Comparison of ENCODE assay signal across 8 cellular contexts in the genomic region with DNA sequence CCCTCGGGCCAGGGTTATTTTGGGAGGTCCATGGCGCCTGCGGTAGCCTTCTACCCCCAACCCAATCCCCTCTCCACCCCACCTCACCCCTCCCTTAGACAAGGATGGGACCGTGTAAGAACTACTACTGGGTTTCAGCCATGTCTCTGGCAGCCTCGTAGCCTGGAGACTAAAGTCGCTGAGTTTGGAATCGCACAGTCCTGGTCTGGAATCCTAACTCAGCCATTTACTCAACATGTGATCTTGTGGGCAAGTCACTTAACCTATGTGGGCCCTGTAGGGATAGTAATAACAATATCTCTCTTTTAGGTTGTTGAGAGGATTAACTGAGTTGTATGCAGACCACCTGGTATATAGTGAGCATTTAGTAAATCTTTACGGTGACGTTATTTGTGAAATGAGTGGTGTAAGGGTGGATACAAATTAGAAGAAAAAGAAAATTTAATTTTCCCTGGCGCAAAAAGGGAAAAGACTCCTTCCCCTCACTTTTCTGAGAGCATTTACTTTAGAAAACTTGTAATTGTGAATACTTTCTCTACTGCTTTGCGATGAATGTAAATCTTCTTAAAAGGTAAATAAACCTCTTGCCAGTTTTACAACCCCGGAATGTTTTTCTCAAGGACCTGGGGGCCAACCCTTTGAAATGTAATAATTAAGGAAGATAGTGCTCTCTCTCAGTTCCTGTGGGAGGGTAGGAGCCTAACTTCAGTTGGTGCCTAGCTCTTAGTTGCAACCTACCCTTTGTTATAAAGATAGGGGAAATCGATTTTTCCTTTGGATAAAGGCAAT. TPM values are rescaled to one million over a fixed set of nuclear protein-coding genes. Genes with fewer than 3 reads are reported as not detected.
DNase-seq lines count a peak whose midpoint lies in the region; ATAC-seq and TF ChIP-seq lines count a peak whose summit lies in the region.

No MANE protein-coding gene starts in this region.

- peak overlapping the region; percentile 62 for H3K4me2 ChIP-seq in fibroblast of lung (ENCODE audit: extremely low read depth, insufficient read depth, low read length)

- H3K9me3 ChIP-seq in fibroblast of lung (ENCODE audit: control insufficient read depth, insufficient read depth, low read depth, low read length) = no peaks in the 10 kb centered on the region

- H3K27ac ChIP-seq in fibroblast of lung (ENCODE audit: insufficient read depth, low read length) = peak overlapping the region; percentile 87

- TF ChIP-seq CTCF in AG10803 (conservative IDR thresholded peaks at IDR 0.05; ENCODE audit: low read length) (no peak), fibroblast of lung (conservative IDR thresholded peaks at IDR 0.05 in 1 of 2, IDR thresholded peaks at IDR 0.05 in 1 of 2; ENCODE audit: low read depth in 1 of 2, low read length in 2 of 2) (no peak), omental fat pad (IDR thresholded peaks at IDR 0.05) (no peak)

- ATAC-seq in GM18909 (IDR thresholded peaks at IDR 0.05; ENCODE audit: poor library complexity, unreplicated experiment) (peak; percentile 37), HG03354 (IDR thresholded peaks at IDR 0.05; ENCODE audit: poor library complexity, severe bottlenecking, unreplicated experiment) (peak; percentile 43), omental fat pad (ENCODE audit: low FRiP score) (peak; percentile 22)

- H3K4me1 ChIP-seq in fibroblast of lung (ENCODE audit: control insufficient read depth, extremely low read depth, insufficient read depth, low read length) = peaks cover 3% of the 10 kb centered on the region

- in situ Hi-C loops in SK-MEL-5 (cut with HindIII; ENCODE audit: low pct_unique_long_range_greater_than_20kb, low sequenced_read_pairs) = no loop called here

- peak overlapping the region; percentile 90 for H3K4me3 ChIP-seq in AG10803 (ENCODE audit: low read length)
- H3K4me3 ChIP-seq in fibroblast of lung (replicated peaks in 1 of 4; ENCODE audit: control extremely low read depth in 1 of 4, insufficient read depth in 1 of 4, low read depth in 3 of 4, low read length in 4 of 4) = peak overlapping the region; percentile 30 to 98 (median 91)

- H4K20me1 ChIP-seq in fibroblast of lung (ENCODE audit: control insufficient read depth, extremely low read depth, insufficient read depth, low read length) = no peaks in the 10 kb centered on the region

- H3K79me2 ChIP-seq in fibroblast of lung (ENCODE audit: control insufficient read depth, insufficient read depth, low read length) = peaks cover 11% of the 10 kb centered on the region

- no peaks in the 10 kb centered on the region for H3K27me3 ChIP-seq in fibroblast of lung (ENCODE audit: control insufficient read depth, insufficient read depth, low read length)

- H2AFZ ChIP-seq in fibroblast of lung (ENCODE audit: low read length) = peak overlapping the region; percentile 76

- DNase-seq in AG10803 (ENCODE audit: low read depth) (peak; percentile 22), SK-MEL-5 (ENCODE audit: low read depth, low spot score) (peak; percentile 49), fibroblast of lung (ENCODE audit: low read depth in 2 of 2) (no peak), omental fat pad (ENCODE audit: low spot score) (no peak), A172 (ENCODE audit: low spot score) (no peak)
- DNase-seq in stimulated activated CD4-positive, alpha-beta T cell treated with anti-CD3 and anti-CD28 coated beads, Interleukin-12 subunit alpha, Interleukin-12 subunit beta, amount 100 ng/mL, for 4 hours = no peak

- H3K9ac ChIP-seq in fibroblast of lung (ENCODE audit: insufficient read depth, low read length) = peak overlapping the region; percentile 48

- peaks cover 10% of the 10 kb centered on the region for H3K36me3 ChIP-seq in fibroblast of lung (ENCODE audit: control insufficient read depth, insufficient read depth, low read length)

RNA-seq across cellular contexts. Expression of a gene that starts 0.6 kb away (rescaled TPM):
- total RNA-seq in SK-MEL-5 (2014; rRNA removed; shearing (Covaris generic)) = 99.6 and 113 TPM in 2 replicates
- 93.7 and 112 TPM in 2 replicates for polyA plus RNA-seq in SK-MEL-5 (2015; cell fraction: cytosol; rRNA removed)
- 33.4 and 58.1 TPM in 2 replicates for polyA plus RNA-seq in SK-MEL-5 (2015; cell fraction: nucleus; rRNA removed)
- total RNA-seq in fibroblast of lung = 75.0 and 75.5 TPM in 2 replicates
- polyA plus RNA-seq in fibroblast of lung = 99.1 and 112 TPM in 2 replicates
- 87.3 and 99.7 TPM in 2 replicates for polyA plus RNA-seq in fibroblast of lung (2012)
- 3.8 and 13.7 TPM in 2 replicates for polyA minus RNA-seq in fibroblast of lung (ENCODE audit: low replicate concordance)
- total RNA-seq in omental fat pad = 10 to 100 TPM; 57.3 to 79.2 (median 71.7) TPM
- 68.1 and 99.0 TPM in 2 replicates for total RNA-seq in A172 (2014; rRNA removed; shearing (Covaris generic))

RNA-seq across cellular contexts. Expression of a gene that starts 14.5 kb away (rescaled TPM):
- 3.2 and 5.2 TPM in 2 replicates for total RNA-seq in SK-MEL-5 (2014; rRNA removed; shearing (Covaris generic))
- 2.2 and 2.6 TPM in 2 replicates for polyA plus RNA-seq in SK-MEL-5 (2015; cell fraction: cytosol; rRNA removed)
- 1.1 TPM in 1 of 2 replicates, not detected in the other for polyA plus RNA-seq in SK-MEL-5 (2015; cell fraction: nucleus; rRNA removed)
- 8.7 and 10.7 TPM in 2 replicates for total RNA-seq in fibroblast of lung
- polyA plus RNA-seq in fibroblast of lung = 6.1 and 6.5 TPM in 2 replicates
- 6.6 and 6.7 TPM in 2 replicates for polyA plus RNA-seq in fibroblast of lung (2012)
- 0.48 and 5.3 TPM in 2 replicates for polyA minus RNA-seq in fibroblast of lung (ENCODE audit: low replicate concordance)
- 1 to 10 TPM; 5.0 to 7.2 (median 6.6) TPM for total RNA-seq in omental fat pad
- 5.8 and 9.2 TPM in 2 replicates for total RNA-seq in A172 (2014; rRNA removed; shearing (Covaris generic))

RNA-seq across cellular contexts. Expression of a gene that starts 17.9 kb away (rescaled TPM):
- total RNA-seq in SK-MEL-5 (2014; rRNA removed; shearing (Covaris generic)) = not detected in 2 replicates
- 0.05 TPM in 1 of 2 replicates, not detected in the other for polyA plus RNA-seq in SK-MEL-5 (2015; cell fraction: cytosol; rRNA removed)
- 0.30 TPM in 1 of 2 replicates, not detected in the other for polyA plus RNA-seq in SK-MEL-5 (2015; cell fraction: nucleus; rRNA removed)
- under 0.01 and 0.51 TPM in 2 replicates for total RNA-seq in fibroblast of lung
- not detected in 2 replicates for polyA plus RNA-seq in fibroblast of lung
- polyA plus RNA-seq in fibroblast of lung (2012) = not detected in 2 replicates
- polyA minus RNA-seq in fibroblast of lung (ENCODE audit: low replicate concordance) = not detected in 2 replicates
- 100 to 1,000 TPM in 1 of 4 donors, 10 to 100 TPM in 3; 18.9 to 258 (median 41.8) TPM for total RNA-seq in omental fat pad
- not detected in 2 replicates for total RNA-seq in A172 (2014; rRNA removed; shearing (Covaris generic))

Comparison
In these comparisons a context has a peak if more than half of its experiments do, and no peak if none do; other contexts are left out.
1. DNase-seq: peak in AG10803 (single experiment) and SK-MEL-5 (single experiment); none in fibroblast of lung (0 of 2), omental fat pad (single experiment), A172 (single experiment) and stimulated activated CD4-positive, alpha-beta T cell treated with anti-CD3 and anti-CD28 coated beads, Interleukin-12 subunit alpha, Interleukin-12 subunit beta, amount 100 ng/mL, for 4 hours (single experiment).
2. RNA of a gene that starts 17.9 kb away (total RNA-seq): 18.9 to 258 TPM in omental fat pad; not detected in SK-MEL-5, under 0.01 to 0.51 TPM in fibroblast of lung and not detected in A172; every median in the first group is over 10 times any median in the second.
3. Peak in every context shown above with its lines, with median percentiles within 50 percentile points of each other: ATAC-seq.